10 cellular contexts compared by ENCODE assay signal in the genomic region with DNA sequence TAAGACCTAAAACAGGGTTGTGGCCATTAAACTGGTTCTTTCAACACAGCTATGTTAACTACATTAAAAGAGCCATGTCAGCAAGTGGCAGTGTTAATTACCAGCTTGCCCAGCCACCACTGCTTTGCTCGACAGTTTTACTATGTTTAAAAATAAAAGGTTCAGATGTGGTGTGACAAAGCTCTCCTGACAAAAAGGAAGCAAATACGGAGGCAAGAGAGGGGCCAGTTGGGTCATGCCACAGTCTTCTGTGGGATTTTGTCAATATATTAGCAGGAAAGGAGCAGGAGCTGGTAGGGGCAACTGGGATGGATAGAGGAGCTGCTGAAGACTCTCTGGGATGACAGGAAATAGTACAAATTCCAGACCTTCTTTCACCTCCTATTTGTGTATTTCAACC.
DNase-seq lines count a peak whose midpoint lies in the region; ATAC-seq and TF ChIP-seq lines count a peak whose summit lies in the region.
"Had no signal": no experiment of that assay in that cellular context is flagged by ENCODE, and none has a peak within 500 bp of the region (broad histone marks: within the 10 kb centered on the region; RNA-seq: fewer than 3 reads in every experiment).

No MANE protein-coding gene starts in this region.

- 21 to 28% (median 26%) methylated on average over 2 of the region's 2 CpGs for WGBS in heart left ventricle, 4 donors

- H3K4me1 ChIP-seq in heart left ventricle (peaks cover 0 to 59% (median 12%) of the 10 kb centered on the region in 12 donors), upper lobe of right lung (peaks cover 21% of the 10 kb centered on the region)

- TF ChIP-seq CTCF in heart left ventricle (IDR thresholded peaks at IDR 0.05) (no peak), upper lobe of right lung (IDR thresholded peaks at IDR 0.05) (no peak)
- TF ChIP-seq CTCF in activated CD8-positive, alpha-beta T cell treated with anti-CD3 and anti-CD28 coated beads for 36 hours (IDR thresholded peaks at IDR 0.05), result no peak

- H3K9me3 ChIP-seq in heart left ventricle (no peaks in the 10 kb centered on the region), upper lobe of right lung (no peaks in the 10 kb centered on the region)

- peak overlapping the region in 7 of 12 donors; percentile 3 to 92 (median 41) for H3K27ac ChIP-seq in heart left ventricle
- peak overlapping the region; percentile 34 for H3K27ac ChIP-seq in upper lobe of right lung

- H3K36me3 ChIP-seq in heart left ventricle, result no peaks in the 10 kb centered on the region
- H3K36me3 ChIP-seq in upper lobe of right lung, result no peaks in the 10 kb centered on the region

- no peaks in the 10 kb centered on the region for H3K9me3 Mint-ChIP-seq in activated CD8-positive, alpha-beta T cell treated with anti-CD3 and anti-CD28 coated beads for 36 hours

- no peak for TF ChIP-seq POLR2A in heart left ventricle (IDR thresholded peaks at IDR 0.05)

- peak overlapping the region; percentile 50 for H3K27ac Mint-ChIP-seq in activated CD8-positive, alpha-beta T cell treated with anti-CD3 and anti-CD28 coated beads for 36 hours

- CTCF ChIA-PET in activated CD8-positive, alpha-beta T cell treated with anti-CD3 and anti-CD28 coated beads for 36 hours (lab: Charles Lee), result interaction anchor here (1.1 to 1.4 kb wide), 4 partner anchors 9 to 256 kb away, joined by 3 to 4 read pairs (median 4); a partner anchor contains a TSS

- H3K4me1 Mint-ChIP-seq in activated CD8-positive, alpha-beta T cell treated with anti-CD3 and anti-CD28 coated beads for 36 hours (ENCODE audit: low read depth), result peaks cover 38% of the 10 kb centered on the region

- DNase-seq in heart left ventricle (no peak), left cardiac atrium (no peak), left lobe of liver (ENCODE audit: low spot score) (no peak), upper lobe of right lung (no peak), foreskin melanocyte (no peak)
- DNase-seq in activated CD8-positive, alpha-beta T cell treated with anti-CD3 and anti-CD28 coated beads for 36 hours, result no peak
- DNase-seq: stimulated activated CD4-positive, alpha-beta T cell treated with anti-CD3 and anti-CD28 coated beads, Interleukin-4, amount 100 ng/mL, for 24 hours had no signal

- H3K4me3 Mint-ChIP-seq in activated CD8-positive, alpha-beta T cell treated with anti-CD3 and anti-CD28 coated beads for 36 hours, result peak overlapping the region; percentile 61

- intact Hi-C loops in heart left ventricle (cut with DNase I), result loop anchor here in 1 of 10 donors (10.0 kb wide), 1 partner anchor 96 kb away; no protein-coding TSS in a partner anchor
- intact Hi-C loops in left cardiac atrium (cut with DNase I), result loop anchor here in 1 of 2 donors (10.0 kb wide), 1 partner anchor 46 kb away; no protein-coding TSS in a partner anchor
- intact Hi-C loops in activated CD8-positive, alpha-beta T cell treated with anti-CD3 and anti-CD28 coated beads for 36 hours (cut with micrococcal nuclease), result loop anchor here (10.0 kb wide), 1 partner anchor 76 kb away; no protein-coding TSS in a partner anchor
- intact Hi-C loops in upper lobe of right lung (cut with DNase I), result no loop called here

- POLR2A ChIA-PET in activated CD8-positive, alpha-beta T cell treated with anti-CD3 and anti-CD28 coated beads for 36 hours (lab: Charles Lee), result interaction anchor here (0.8 to 1.2 kb wide), 2 partner anchors 56 to 248 kb away, joined by 3 read pairs; no protein-coding TSS in a partner anchor

- no peaks in the 10 kb centered on the region for H3K27me3 Mint-ChIP-seq in activated CD8-positive, alpha-beta T cell treated with anti-CD3 and anti-CD28 coated beads for 36 hours

- no peaks in the 10 kb centered on the region for H3K27me3 ChIP-seq in heart left ventricle
- no peaks in the 10 kb centered on the region for H3K27me3 ChIP-seq in upper lobe of right lung

- ATAC-seq in heart left ventricle (no peak), left cardiac atrium (no peak), left lobe of liver (peak; percentile 24), upper lobe of right lung (no peak), GM21717 (IDR thresholded peaks at IDR 0.05; ENCODE audit: unreplicated experiment) (no peak), HG03520 (IDR thresholded peaks at IDR 0.05; ENCODE audit: unreplicated experiment) (no peak)
- ATAC-seq in activated CD8-positive, alpha-beta T cell treated with anti-CD3 and anti-CD28 coated beads for 36 hours, result no peak

- H3K4me3 ChIP-seq in heart left ventricle (peak overlapping the region in 7 of 12 donors; percentile 33 to 54 (median 45)), upper lobe of right lung (no peak overlapping the region)
- H3K4me3 ChIP-seq: lung had no signal

- no peaks in the 10 kb centered on the region for H3K36me3 Mint-ChIP-seq in activated CD8-positive, alpha-beta T cell treated with anti-CD3 and anti-CD28 coated beads for 36 hours (ENCODE audit: low read depth)
